Comparison of ENCODE assay signal across 10 cellular contexts in genomic region chr17:65593870-65594584, GRCh38. TPM values are rescaled to one million over a fixed set of nuclear protein-coding genes. Genes with fewer than 3 reads are reported as not detected.
DNase-seq lines count a peak whose midpoint lies in the region; ATAC-seq and TF ChIP-seq lines count a peak whose summit lies in the region.
"Had no signal": no experiment of that assay in that cellular context is flagged by ENCODE, and none has a peak within 500 bp of the region (broad histone marks: within the 10 kb centered on the region; RNA-seq: fewer than 3 reads in every experiment).

No MANE protein-coding gene starts in this region.

- H2BK20ac ChIP-seq in IMR-90 (ENCODE audit: low read depth, low read length), result no peak overlapping the region

- no TSS peak for BruUV-seq in IMR-90 (replicated peaks; lab: Mats Ljungman, UMichigan)

- no peak overlapping the region for H3K27ac ChIP-seq in CD4-positive, alpha-beta T cell (ENCODE audit: low read depth, low read length)
- H3K27ac ChIP-seq in IMR-90 (ENCODE audit: insufficient read depth, low read length), result no peak overlapping the region

- peak overlapping the region; percentile 6; the same call in 1 of the 2 replicates for H3K23ac ChIP-seq in IMR-90 (ENCODE audit: low read depth, low read length)

- no peak overlapping the region for H4K8ac ChIP-seq in IMR-90 (ENCODE audit: low read depth in 2 of 2, low read length in 2 of 2)

- H3K9me3 ChIP-seq in CD4-positive, alpha-beta T cell (ENCODE audit: control insufficient read depth, low read length), result no peaks in the 10 kb centered on the region
- no peaks in the 10 kb centered on the region for H3K9me3 ChIP-seq in IMR-90 (ENCODE audit: control insufficient read depth, insufficient read depth, low read length)

- in situ Hi-C loops in IMR-90 (cut with MboI; ENCODE audit: low sequenced_read_pairs), result no loop called here

- no peak overlapping the region for H3K4ac ChIP-seq in IMR-90 (ENCODE audit: low read depth, low read length)

- H2BK5ac ChIP-seq in IMR-90 (ENCODE audit: low read depth, low read length, poor library complexity, severe bottlenecking), result no peak overlapping the region

- peaks cover 37% of the 10 kb centered on the region for H3K4me1 Mint-ChIP-seq in CD4-positive, alpha-beta T cell (ENCODE audit: low read depth)
- peaks cover 50% of the 10 kb centered on the region for H3K4me1 Mint-ChIP-seq in nephron progenitor cell

- dilution Hi-C loops in IMR-90 (cut with HindIII; ENCODE audit: low sequenced_read_pairs, unreplicated experiment), result no loop called here

- no peaks in the 10 kb centered on the region for H3K9me1 ChIP-seq in IMR-90 (ENCODE audit: insufficient read depth, low read length)

- CTCF ChIA-PET in CD4-positive, alpha-beta T cell (lab: Charles Lee), result no interaction called here
- CTCF ChIA-PET in IMR-90 (lab: Yijun Ruan, JAX), result no interaction called here

- no peaks in the 10 kb centered on the region for H3K36me3 ChIP-seq in IMR-90 (ENCODE audit: control insufficient read depth, insufficient read depth, low read length)

- H3K27ac Mint-ChIP-seq in CD4-positive, alpha-beta T cell, result no peak overlapping the region
- H3K27ac Mint-ChIP-seq in nephron progenitor cell, result peak overlapping the region; percentile 33

- H3K27me3 ChIP-seq in CD4-positive, alpha-beta T cell (ENCODE audit: control insufficient read depth, insufficient read depth, low read length), result no peaks in the 10 kb centered on the region
- H3K27me3 ChIP-seq in IMR-90 (ENCODE audit: control insufficient read depth, insufficient read depth, low read length), result peaks cover 1% of the 10 kb centered on the region; the same call in 1 of the 2 replicates

- H3K27me3 Mint-ChIP-seq in CD4-positive, alpha-beta T cell, result no peaks in the 10 kb centered on the region
- peaks cover 4% of the 10 kb centered on the region for H3K27me3 Mint-ChIP-seq in nephron progenitor cell (ENCODE audit: low read depth, poor library complexity)

- no peak for TF ChIP-seq RAD21 in IMR-90 (IDR thresholded peaks at IDR 0.05; ENCODE audit: low read length)

- no peaks in the 10 kb centered on the region for H3K36me3 Mint-ChIP-seq in CD4-positive, alpha-beta T cell (ENCODE audit: low read depth)
- no peaks in the 10 kb centered on the region for H3K36me3 Mint-ChIP-seq in nephron progenitor cell (ENCODE audit: low read depth)

- no peak for TF ChIP-seq CTCF in CD4-positive, alpha-beta T cell (IDR thresholded peaks at IDR 0.05)
- TF ChIP-seq CTCF in IMR-90 (conservative IDR thresholded peaks at IDR 0.05; ENCODE audit: low read depth, low read length) (no peak), cardiac fibroblast (IDR thresholded peaks at IDR 0.05; ENCODE audit: low read depth, low read length) (no peak), nephron progenitor cell (IDR thresholded peaks at IDR 0.05) (no peak)

- no peak overlapping the region for H4K91ac ChIP-seq in IMR-90 (ENCODE audit: insufficient read depth, low read depth, low read length)

- peak overlapping the region; percentile 81 for H3K4me3 Mint-ChIP-seq in CD4-positive, alpha-beta T cell
- peak overlapping the region; percentile 74 for H3K4me3 Mint-ChIP-seq in nephron progenitor cell

- no peaks in the 10 kb centered on the region for H3K79me1 ChIP-seq in IMR-90 (ENCODE audit: low read depth in 1 of 2, low read length in 2 of 2)

- POLR2A ChIA-PET in CD4-positive, alpha-beta T cell (lab: Charles Lee), result interaction anchor here (0.6 to 0.9 kb wide), 2 partner anchors 37 to 41 kb away, joined by 3 read pairs; no protein-coding TSS in a partner anchor
- POLR2A ChIA-PET in IMR-90 (lab: Charles Lee; ENCODE audit: unreplicated experiment), result no interaction called here

- no peaks in the 10 kb centered on the region; the same call in 1 of the 2 replicates for H3K4me1 ChIP-seq in IMR-90 (ENCODE audit: control insufficient read depth, insufficient read depth, low read length)

- peak overlapping the region; percentile 58 for H2AFZ ChIP-seq in IMR-90 (replicated peaks; ENCODE audit: low read length, poor library complexity)

- no peak for ATAC-seq in CD4-positive, alpha-beta T cell (ENCODE audit: poor library complexity)
- ATAC-seq in IMR-90 (ENCODE audit: low read depth) (peak; percentile 80), GM21360 (IDR thresholded peaks at IDR 0.05; ENCODE audit: unreplicated experiment) (no peak)

- no peak overlapping the region for H2BK120ac ChIP-seq in IMR-90 (ENCODE audit: low read depth, low read length)

- H2AK5ac ChIP-seq in IMR-90 (ENCODE audit: low read depth, low read length), result no peak overlapping the region

- H3K4me3 ChIP-seq in IMR-90 (ENCODE audit: insufficient read depth, low read depth, low read length), result peak overlapping the region; percentile 22; the same call in 1 of the 2 replicates
- peak overlapping the region in 1 of 2 donors; percentile 42 for H3K4me3 ChIP-seq in cardiac fibroblast (replicated peaks in 1 of 2; ENCODE audit: low read depth in 2 of 2, low read length in 2 of 2)

- no peak for TF ChIP-seq POLR2A in IMR-90 (IDR thresholded peaks at IDR 0.05; ENCODE audit: low read depth, low read length)

- H2AK9ac ChIP-seq in IMR-90 (replicated peaks; ENCODE audit: low read depth, low read length, poor library complexity), result no peak overlapping the region

- H3K14ac ChIP-seq in IMR-90 (replicated peaks; ENCODE audit: low read depth, low read length), result no peak overlapping the region; the same call in 1 of the 2 replicates

- no peaks in the 10 kb centered on the region for H3K9me3 Mint-ChIP-seq in CD4-positive, alpha-beta T cell
- no peaks in the 10 kb centered on the region for H3K9me3 Mint-ChIP-seq in nephron progenitor cell

- H4K20me1 ChIP-seq in IMR-90 (ENCODE audit: insufficient read depth, low read length), result no peaks in the 10 kb centered on the region

- H3K18ac ChIP-seq in IMR-90 (ENCODE audit: low read depth, low read length), result no peak overlapping the region

- peak overlapping the region; percentile 81 for H3K4me2 ChIP-seq in IMR-90 (ENCODE audit: low read depth, low read length)

- no peak for DNase-seq in CD4-positive, alpha-beta T cell
- peak; percentile 13 for DNase-seq in IMR-90
- peak; percentile 30 to 34 for DNase-seq in cardiac fibroblast (ENCODE audit: low read depth in 2 of 2)
- peak; percentile 30 for DNase-seq in nephron progenitor cell
- DNase-seq in epidermal melanocyte (ENCODE audit: insufficient read length, low spot score), result no peak
- no peak for DNase-seq in kidney glomerular epithelial cell (lab: John Stamatoyannopoulos, UW)
- no peak for DNase-seq in NCI-H226
- DNase-seq: cerebellar nuclear complex; stimulated activated CD8-positive, alpha-beta memory T cell treated with anti-CD3 and anti-CD28 coated beads, Interleukin-4, amount 100 ng/mL, for 48 hours had no signal

- H3K9ac ChIP-seq in IMR-90 (ENCODE audit: low read depth, low read length), result no peak overlapping the region

- WGBS in IMR-90 (ENCODE audit: extremely low coverage in 2 of 2, insufficient read length in 1 of 2), 2 experiments, result 5% methylated on average over 7 of the region's 17 CpGs; no CpG with 5 or more reads in 1 of the 2 experiments

- no peak overlapping the region for H4K5ac ChIP-seq in IMR-90 (ENCODE audit: low read depth, low read length)

- no peak overlapping the region for H2BK15ac ChIP-seq in IMR-90 (ENCODE audit: low read depth, low read length)

- intact Hi-C loops in CD4-positive, alpha-beta T cell (cut with DNase I, micrococcal nuclease), result no loop called here
- intact Hi-C loops in IMR-90 (cut with micrococcal nuclease), result no loop called here

- H3K56ac ChIP-seq in IMR-90 (ENCODE audit: extremely low read depth, insufficient read depth, low read length), result no peak overlapping the region

TF ChIP-seq in IMR-90, 13 proteins besides CTCF, POLR2A, EP300 and RAD21:
- TF ChIP-seq USF2 (IDR thresholded peaks at IDR 0.05; ENCODE audit: low read depth, low read length) (no peak), ELK1 (IDR thresholded peaks at IDR 0.05; ENCODE audit: borderline replicate concordance, low read depth, low read length) (no peak), RFX5 (IDR thresholded peaks at IDR 0.05; ENCODE audit: low read depth, low read length) (no peak), NFE2L2 (IDR thresholded peaks at IDR 0.05; ENCODE audit: low read depth, low read length) (no peak), CEBPB (IDR thresholded peaks at IDR 0.05; ENCODE audit: low read depth, low read length) (no peak), CHD1 (IDR thresholded peaks at IDR 0.05; ENCODE audit: low read depth, low read length) (no peak), SMC3 (IDR thresholded peaks at IDR 0.05; ENCODE audit: low read depth, low read length) (no peak), FOS (IDR thresholded peaks at IDR 0.05; ENCODE audit: low read depth, low read length) (no peak), MAFK (IDR thresholded peaks at IDR 0.05; ENCODE audit: low read depth, low read length) (no peak), MXI1 (IDR thresholded peaks at IDR 0.05; ENCODE audit: borderline replicate concordance, low read depth, low read length) (no peak), BHLHE40 (IDR thresholded peaks at IDR 0.05; ENCODE audit: low read depth, low read length) (no peak)

RNA-seq across cellular contexts. Expression of gene AXIN2, which starts 32.6 kb away (rescaled TPM):
- total RNA-seq in CD4-positive, alpha-beta T cell, result 10 to 100 TPM; 47.9 to 49.8 TPM
- total RNA-seq in IMR-90 (2012; rRNA removed), result 1.8 and 1.9 TPM in 2 replicates
- 0.91 and 0.99 TPM in 2 replicates for polyA plus RNA-seq in IMR-90 (2012; rRNA removed)
- polyA plus RNA-seq in IMR-90 (2012; cell fraction: cytosol; rRNA removed), result 1.0 TPM in 2 replicates
- 2.3 and 2.4 TPM in 2 replicates for polyA plus RNA-seq in IMR-90 (2012; cell fraction: nucleus; rRNA removed; ENCODE audit: low replicate concordance)

Comparison
In these comparisons a context has a peak if more than half of its experiments do, and no peak if none do; other contexts are left out.
1. DNase-seq: peak in IMR-90 (single experiment), cardiac fibroblast (2 of 2) and nephron progenitor cell (single experiment); none in CD4-positive, alpha-beta T cell (0 of 10), epidermal melanocyte (single experiment), kidney glomerular epithelial cell (single experiment) and NCI-H226 (single experiment).
2. RNA of gene AXIN2, which starts 32.6 kb away (total RNA-seq): 47.9 to 49.8 TPM in CD4-positive, alpha-beta T cell; 1.8 to 1.9 TPM in IMR-90; every median in the first group is over 10 times any median in the second.